ENCODE assay signal across 8 cellular contexts in the genomic region with DNA sequence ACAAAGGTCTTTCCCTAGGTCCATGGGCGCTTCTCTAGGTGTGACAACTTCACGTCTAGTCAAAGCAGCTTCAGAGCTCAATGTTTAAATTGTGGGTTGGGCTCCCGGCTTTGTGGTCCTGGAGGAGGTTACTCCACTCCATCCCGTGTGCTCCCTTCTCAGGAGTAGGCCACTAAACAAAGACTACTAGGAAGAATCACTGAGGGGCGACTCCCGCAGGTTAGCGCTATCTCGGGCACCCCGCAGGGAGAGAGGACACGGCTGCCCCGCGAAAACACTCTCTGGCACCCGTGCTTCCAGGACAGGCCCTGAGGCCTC. TPM values are rescaled to one million over a fixed set of nuclear protein-coding genes. Genes with fewer than 3 reads are reported as not detected.
A peak's percentile ranks its signal among the peaks of the same experiment; 100 is the strongest.
DNase-seq lines count a peak whose midpoint lies in the region; ATAC-seq and TF ChIP-seq lines count a peak whose summit lies in the region.

No MANE protein-coding gene starts in this region.

- DNase-seq in AG04449 (ENCODE audit: low read depth, low spot score) (no peak), GM12865 (ENCODE audit: low read depth) (peak; percentile 19), NCI-H146 treated with DMSO at 0.1 percent for 48 hours (lab: John Stamatoyannopoulos, UW; ENCODE audit: unreplicated experiment) (peak; percentile 2), caudate nucleus (lab: John Stamatoyannopoulos, UW) (peak in 1 of 61 donors; percentile 39), lung (ENCODE audit: low spot score) (peak; percentile 28), thyroid gland (no peak), islet precursor cell (no peak)

- peaks cover 0 to 10% of the 10 kb centered on the region in 2 donors for H3K4me1 ChIP-seq in lung (ENCODE audit: control insufficient read depth in 2 of 2, insufficient read depth in 2 of 2, low read length in 2 of 2)
- H3K4me1 ChIP-seq in thyroid gland: peaks cover 9 to 21% of the 10 kb centered on the region in 2 donors

- peak; percentile 3 for ATAC-seq in lung (ENCODE audit: insufficient read depth, low FRiP score)
- no peak for ATAC-seq in HG02759 (IDR thresholded peaks at IDR 0.05; ENCODE audit: unreplicated experiment)

- POLR2A ChIA-PET in AG04449 (lab: Yijun Ruan, JAX): interaction anchor here (1.0 kb wide), 1 partner anchor 41 kb away, joined by 6 read pairs; the partner anchor contains the start of gene PKM

- peak overlapping the region; percentile 85 for H3K4me3 ChIP-seq in AG04449 (ENCODE audit: low read depth, low read length)
- peak overlapping the region; percentile 76 for H3K4me3 ChIP-seq in GM12865 (ENCODE audit: low read depth, low read length)
- peak overlapping the region; percentile 84 for H3K4me3 ChIP-seq in lung
- H3K4me3 ChIP-seq in thyroid gland (replicated peaks in 1 of 3): peak overlapping the region; percentile 57 to 88 (median 80)

- H3K9me3 ChIP-seq in lung (ENCODE audit: control insufficient read depth in 2 of 2, insufficient read depth in 1 of 2, low read length in 1 of 2) (no peaks in the 10 kb centered on the region), thyroid gland (no peaks in the 10 kb centered on the region)

- 3 to 5% methylated on average over 12 to 13 of the region's 13 CpGs for WGBS in lung, 2 donors
- 4 to 7% methylated on average over 4 to 13 of the region's 13 CpGs for WGBS in thyroid gland, 2 donors

- TF ChIP-seq POLR2A in thyroid gland (IDR thresholded peaks at IDR 0.05): no peak

- intact Hi-C loops in thyroid gland (cut with DNase I): loop anchor here (5.0 kb wide), 1 partner anchor 70 kb away; no protein-coding TSS in a partner anchor

- TF ChIP-seq CTCF in AG04449 (IDR thresholded peaks at IDR 0.05; ENCODE audit: insufficient read depth, low read length, missing control alignments) (no peak), GM12865 (IDR thresholded peaks at IDR 0.05; ENCODE audit: insufficient read depth, low read depth, low read length, missing control alignments) (no peak), lung (IDR thresholded peaks at IDR 0.05; ENCODE audit: control extremely low read depth, extremely low read depth) (no peak), thyroid gland (IDR thresholded peaks at IDR 0.05) (no peak)

- peak overlapping the region; percentile 79 for H3K27ac ChIP-seq in caudate nucleus (ENCODE audit: low read depth, low read length)
- H3K27ac ChIP-seq in lung (ENCODE audit: low read depth in 1 of 2, low read length in 1 of 2): peak overlapping the region; percentile 92 to 97
- H3K27ac ChIP-seq in thyroid gland: peak overlapping the region; percentile 52 to 81 (median 78)

- peaks cover 2 to 6% of the 10 kb centered on the region in 2 donors for H3K36me3 ChIP-seq in lung (ENCODE audit: control insufficient read depth in 2 of 2, insufficient read depth in 2 of 2, low read length in 2 of 2)
- peaks cover under 1 to 5% of the 10 kb centered on the region in 2 donors for H3K36me3 ChIP-seq in thyroid gland

- CTCF ChIA-PET in AG04449 (lab: Yijun Ruan, JAX): no interaction called here

- H3K27me3 ChIP-seq in lung (ENCODE audit: control insufficient read depth, insufficient read depth) (no peaks in the 10 kb centered on the region), thyroid gland (no peaks in the 10 kb centered on the region)

RNA-seq across cellular contexts. Expression of gene PARP6, which starts 0.5 kb away (rescaled TPM):
- total RNA-seq in lung: 10 to 100 TPM; 55.3 to 73.9 TPM
- 10 to 100 TPM; 33.7 to 64.5 TPM for polyA plus RNA-seq in lung
- total RNA-seq in thyroid gland: 10 to 100 TPM; 54.2 to 98.0 (median 70.4) TPM

RNA-seq across cellular contexts. Expression of gene PKM, which starts 40.9 kb away (rescaled TPM):
- total RNA-seq in lung: 100 to 1,000 TPM; 298 to 711 TPM
- 100 to 1,000 TPM; 235 to 867 TPM for polyA plus RNA-seq in lung
- total RNA-seq in thyroid gland: 100 to 1,000 TPM; 270 to 587 (median 340) TPM

RNA-seq across cellular contexts. Expression of gene CELF6, which starts 48.1 kb away (rescaled TPM):
- total RNA-seq in lung (1 to 10 TPM; 2.1 to 3.4 TPM), thyroid gland (1 to 10 TPM; 2.3 to 9.8 (median 6.8) TPM)
- 1 to 10 TPM; 3.4 to 6.4 TPM for polyA plus RNA-seq in lung

Comparison
In these comparisons a context has a peak if more than half of its experiments do, and no peak if none do; other contexts are left out.
1. DNase-seq: peak in GM12865 (single experiment), NCI-H146 treated with DMSO at 0.1 percent for 48 hours (single experiment) and lung (single experiment); none in AG04449 (single experiment), thyroid gland (0 of 2) and islet precursor cell (single experiment).
2. Peak in every context shown above with its lines, with median percentiles within 50 percentile points of each other: H3K4me3 ChIP-seq and H3K27ac ChIP-seq.